ENCODE assay signal across 22 cellular contexts in genomic region chr14:104154246-104154645, GRCh38. TPM values are rescaled to one million over a fixed set of nuclear protein-coding genes. Genes with fewer than 3 reads are reported as not detected.
DNase-seq lines count a peak whose midpoint lies in the region; ATAC-seq and TF ChIP-seq lines count a peak whose summit lies in the region.
"Had no signal": no experiment of that assay in that cellular context is flagged by ENCODE, and none has a peak within 500 bp of the region (broad histone marks: within the 10 kb centered on the region; RNA-seq: fewer than 3 reads in every experiment).

No MANE protein-coding gene starts in this region.

- 88% methylated on average over 15 of the region's 15 CpGs for WGBS in mesenchymal stem cell

- H2BK12ac ChIP-seq in mesenchymal stem cell (ENCODE audit: low read length in 2 of 2): no peak overlapping the region

- H3K27ac ChIP-seq in BLaER1 treated with 17β-estradiol and CSF1 and Interleukin-3, amounts not matched to agents 10 nM and 100 nM: no peak overlapping the region
- H3K27ac ChIP-seq in mesenchymal stem cell (ENCODE audit: low read length, poor library complexity, severe bottlenecking): no peak overlapping the region

- H2BK15ac ChIP-seq in mesenchymal stem cell (ENCODE audit: low read depth, poor library complexity, severe bottlenecking): no peak overlapping the region

- no peaks in the 10 kb centered on the region for H3K27me3 ChIP-seq in BLaER1 treated with 17β-estradiol and CSF1 and Interleukin-3, amounts not matched to agents 10 nM and 100 nM
- H3K27me3 ChIP-seq in mesenchymal stem cell (ENCODE audit: control insufficient read depth in 1 of 2, insufficient read depth in 1 of 2, low read length in 2 of 2): peaks cover 8% of the 10 kb centered on the region in 2 experiments
- H3K27me3 ChIP-seq: BE2C had no signal

- H3K36me3 Mint-ChIP-seq in type B pancreatic cell: no peaks in the 10 kb centered on the region
- H3K36me3 Mint-ChIP-seq: CD14-positive monocyte; CD4-positive, alpha-beta memory T cell; CD4-positive, CD25-positive, alpha-beta regulatory T cell; CD8-positive, alpha-beta memory T cell had no signal

- peak overlapping the region; percentile 28 for H3K4me3 Mint-ChIP-seq in type B pancreatic cell
- H3K4me3 Mint-ChIP-seq: CD14-positive monocyte; CD4-positive, CD25-positive, alpha-beta regulatory T cell; CD8-positive, alpha-beta memory T cell had no signal

- H3K27ac Mint-ChIP-seq in type B pancreatic cell: peak overlapping the region; percentile 31
- H3K27ac Mint-ChIP-seq: CD14-positive monocyte; CD4-positive, alpha-beta memory T cell; CD4-positive, CD25-positive, alpha-beta regulatory T cell; CD8-positive, alpha-beta memory T cell had no signal

- H4K91ac ChIP-seq in mesenchymal stem cell (ENCODE audit: low read length): peak overlapping the region; percentile 7

- H3K4me1 Mint-ChIP-seq in type B pancreatic cell (ENCODE audit: unreplicated experiment): peaks cover 9% of the 10 kb centered on the region
- H3K4me1 Mint-ChIP-seq: CD14-positive monocyte; CD4-positive, CD25-positive, alpha-beta regulatory T cell; CD8-positive, alpha-beta memory T cell had no signal

- no peak overlapping the region for H3K9ac ChIP-seq in BLaER1 treated with 17β-estradiol and CSF1 and Interleukin-3, amounts not matched to agents 10 nM and 100 nM
- H3K9ac ChIP-seq in mesenchymal stem cell (ENCODE audit: low read length): no peak overlapping the region

- no peak for ATAC-seq in GM21381 (IDR thresholded peaks at IDR 0.05; ENCODE audit: unreplicated experiment)
- ATAC-seq in GM21528 (IDR thresholded peaks at IDR 0.05; ENCODE audit: low FRiP score, unreplicated experiment): no peak

- no peak overlapping the region for H4K8ac ChIP-seq in mesenchymal stem cell (ENCODE audit: low read length)

- no peak overlapping the region for H2BK5ac ChIP-seq in mesenchymal stem cell (ENCODE audit: low read depth, low read length, poor library complexity, severe bottlenecking)

- H3K4me2 ChIP-seq in BLaER1 treated with 17β-estradiol and CSF1 and Interleukin-3, amounts not matched to agents 10 nM and 100 nM: peak overlapping the region in 8 of 11 experiments; percentile 54 to 86 (median 76); a peak in 9 of 22 replicates
- H3K4me2 ChIP-seq in mesenchymal stem cell (ENCODE audit: low read length, poor library complexity, severe bottlenecking): no peak overlapping the region

- no peak overlapping the region for H2BK120ac ChIP-seq in mesenchymal stem cell (ENCODE audit: low read depth, low read length)

- peaks cover 0 to 19% (median 11%) of the 10 kb centered on the region in 11 experiments; a peak in 8 of 22 replicates for H3K36me3 ChIP-seq in BLaER1 treated with 17β-estradiol and CSF1 and Interleukin-3, amounts not matched to agents 10 nM and 100 nM
- H3K36me3 ChIP-seq in mesenchymal stem cell (ENCODE audit: control insufficient read depth in 1 of 2, insufficient read depth in 2 of 2, low read depth in 1 of 2, low read length in 2 of 2): no peaks in the 10 kb centered on the region

- H2AFZ ChIP-seq in mesenchymal stem cell (ENCODE audit: low read depth, low read length): no peak overlapping the region

- H3K18ac ChIP-seq in mesenchymal stem cell (ENCODE audit: low read depth in 1 of 2, low read length in 2 of 2): no peak overlapping the region

- H3K4me3 ChIP-seq in BLaER1 treated with 17β-estradiol and CSF1 and Interleukin-3, amounts not matched to agents 10 nM and 100 nM: no peak overlapping the region
- H3K4me3 ChIP-seq in mesenchymal stem cell (ENCODE audit: insufficient read depth in 1 of 2, low read depth in 1 of 2, low read length in 2 of 2): no peak overlapping the region

- H3K14ac ChIP-seq in mesenchymal stem cell (ENCODE audit: low read length in 2 of 2): no peak overlapping the region

- peaks cover 28 to 81% (median 67%) of the 10 kb centered on the region in 10 experiments for H3K4me1 ChIP-seq in BLaER1 treated with 17β-estradiol and CSF1 and Interleukin-3, amounts not matched to agents 10 nM and 100 nM
- peaks cover 20% of the 10 kb centered on the region for H3K4me1 ChIP-seq in mesenchymal stem cell (ENCODE audit: control insufficient read depth, insufficient read depth, low read depth, low read length)

- no peaks in the 10 kb centered on the region for H3K9me3 Mint-ChIP-seq in type B pancreatic cell
- H3K9me3 Mint-ChIP-seq: CD14-positive monocyte; CD4-positive, alpha-beta memory T cell; CD8-positive, alpha-beta memory T cell had no signal

- no peak for TF ChIP-seq CTCF in type B pancreatic cell (conservative IDR thresholded peaks at IDR 0.05)

- DNase-seq in mesenchymal stem cell (no peak), type B pancreatic cell (ENCODE audit: extremely low spot score, unreplicated experiment) (no peak), EL (no peak)
- DNase-seq: 8988T; ACHN; BE2C; C1 segment of cervical spinal cord; CD4-positive, alpha-beta memory T cell; CD4-positive, CD25-positive, alpha-beta regulatory T cell; CD8-positive, alpha-beta memory T cell; COR-L47; DMS 273 treated with DMSO at 0.1 percent for 48 hours; DMS153; DMS53; DMS79; DND-41; GF-D8 had no signal

- H4K20me1 ChIP-seq in BLaER1 treated with 17β-estradiol and CSF1 and Interleukin-3, amounts not matched to agents 10 nM and 100 nM: peaks cover 0 to 90% (median 53%) of the 10 kb centered on the region in 11 experiments; a peak in 16 of 22 replicates

- H2AK5ac ChIP-seq in mesenchymal stem cell (ENCODE audit: low read length, severe bottlenecking): no peak overlapping the region

- no peak overlapping the region for H3K4ac ChIP-seq in mesenchymal stem cell (ENCODE audit: low read depth in 1 of 2, low read length in 2 of 2)

- no peaks in the 10 kb centered on the region for H3K79me1 ChIP-seq in mesenchymal stem cell (replicated peaks; ENCODE audit: low read length, poor library complexity, severe bottlenecking)

- no peaks in the 10 kb centered on the region for H3K9me3 ChIP-seq in BLaER1 treated with 17β-estradiol and CSF1 and Interleukin-3, amounts not matched to agents 10 nM and 100 nM (replicated peaks in 1 of 11)
- no peaks in the 10 kb centered on the region for H3K9me3 ChIP-seq in mesenchymal stem cell (ENCODE audit: control insufficient read depth, low read length)
- H3K9me3 ChIP-seq: BE2C had no signal

- no peaks in the 10 kb centered on the region for H3K27me3 Mint-ChIP-seq in type B pancreatic cell
- H3K27me3 Mint-ChIP-seq: CD4-positive, alpha-beta memory T cell had no signal

- H3K23ac ChIP-seq in mesenchymal stem cell (ENCODE audit: low read length in 2 of 2): no peak overlapping the region

RNA-seq across cellular contexts. Expression of gene KIF26A, which starts 15.9 kb away (rescaled TPM):
- 1.7 TPM for polyA plus RNA-seq in mesenchymal stem cell (2013, experiment 1 of 2)
- 1.7 TPM for polyA plus RNA-seq in mesenchymal stem cell (2013, experiment 2 of 2)
- total RNA-seq in type B pancreatic cell (ENCODE audit: low replicate concordance): 12.9 and 23.4 TPM in 2 replicates
- polyA plus RNA-seq: AG04450; CD14-positive monocyte; CD4-positive, CD25-positive, alpha-beta regulatory T cell; CD8-positive, alpha-beta memory T cell had no signal
